Comparison of ENCODE assay signal across 26 cellular contexts in genomic region chr13:79197933-79198332, GRCh38.
"Had no signal": no experiment of that assay in that cellular context is flagged by ENCODE, and none has a peak within 500 bp of the region (broad histone marks: within the 10 kb centered on the region; RNA-seq: fewer than 3 reads in every experiment).

No MANE protein-coding gene starts in this region.

- H3K36me3 ChIP-seq: left ventricle myocardium inferior, pancreas, prostate gland, suprapubic skin, thoracic aorta, tibial artery, uterus had no signal

- H3K9me3 ChIP-seq: left ventricle myocardium inferior, pancreas, prostate gland, suprapubic skin, thoracic aorta, tibial artery, uterus had no signal

- H3K27ac Mint-ChIP-seq: mesothelial cell of epicardium; naive B cell; natural killer cell; nephron progenitor cell; stimulated activated naive B cell treated with anti-CD40 and anti-IgM and Interleukin-4, amounts not matched to agents 10 μg/mL and 1 μg/mL and 100 μg/mL, for 72 hours; stimulated activated naive CD8-positive, alpha-beta T cell treated with anti-CD3 and anti-CD28 coated beads, Interleukin-15, Interleukin-2, amounts not matched to agents 100 ng/mL and 50 ng/mL, for 24 hours had no signal

- H3K4me3 ChIP-seq: left ventricle myocardium inferior, lung, pancreas, prostate gland, skin epidermis, suprapubic skin, thoracic aorta, tibial artery, uterus had no signal

- H3K9me3 Mint-ChIP-seq: mesothelial cell of epicardium, natural killer cell, nephron progenitor cell had no signal

- H3K4me1 ChIP-seq: left ventricle myocardium inferior, pancreas, prostate gland, suprapubic skin, tibial artery, uterus had no signal

- H3K36me3 Mint-ChIP-seq: mesothelial cell of epicardium, natural killer cell had no signal

- FAIRE-seq: pancreas had no signal

- H3K27ac ChIP-seq: left ventricle myocardium inferior, pancreas, prostate gland, skin epidermis, suprapubic skin, thoracic aorta, tibial artery, uterus had no signal

- H3K4me1 Mint-ChIP-seq: mesothelial cell of epicardium, nephron progenitor cell had no signal

- H3K27me3 ChIP-seq: pancreas, suprapubic skin, tibial artery, uterus had no signal

- H3K4me3 Mint-ChIP-seq: mesothelial cell of epicardium; natural killer cell; nephron progenitor cell; stimulated activated naive B cell treated with anti-CD40 and anti-IgM and Interleukin-4, amounts not matched to agents 10 μg/mL and 1 μg/mL and 100 μg/mL, for 72 hours; stimulated activated naive CD8-positive, alpha-beta T cell treated with anti-CD3 and anti-CD28 coated beads, Interleukin-15, Interleukin-2, amounts not matched to agents 100 ng/mL and 50 ng/mL, for 24 hours had no signal

- H3K27me3 Mint-ChIP-seq: stimulated activated naive CD8-positive, alpha-beta T cell treated with anti-CD3 and anti-CD28 coated beads, Interleukin-15, Interleukin-2, amounts not matched to agents 100 ng/mL and 50 ng/mL, for 24 hours had no signal

- DNase-seq: hippocampal formation; islet precursor cell; left ventricle myocardium inferior; naive B cell; natural killer cell; nephron progenitor cell; nucleus accumbens; pancreas; posterior cingulate gyrus; retina; right cardiac atrium; stimulated activated CD4-positive, alpha-beta T cell treated with anti-CD3 and anti-CD28 coated beads, Interleukin-12 subunit alpha, Interleukin-12 subunit beta, amount 100 ng/mL, for 4 hours; stimulated activated CD4-positive, alpha-beta T cell treated with anti-CD3 and anti-CD28 coated beads, Interleukin-15, amount 100 ng/mL, for 24 hours; stimulated activated CD4-positive, alpha-beta T cell treated with anti-CD3 and anti-CD28 coated beads, Interleukin-2, amount 100 ng/mL, for 24 hours; stimulated activated CD4-positive, alpha-beta T cell treated with anti-CD3 and anti-CD28 coated beads, Interleukin-4, amount 100 ng/mL, for 1 hour; stimulated activated naive B cell treated with anti-CD40 and anti-IgM and Interleukin-4, amounts not matched to agents 10 μg/mL and 1 μg/mL and 100 μg/mL, for 72 hours; tibial artery; trophoblast cell; uterus had no signal
